8 cellular contexts compared by ENCODE assay signal in genomic region chr20:63775096-63775978, GRCh38. TPM values are rescaled to one million over a fixed set of nuclear protein-coding genes. Genes with fewer than 3 reads are reported as not detected.
A peak's percentile ranks its signal among the peaks of the same experiment; 100 is the strongest.
DNase-seq lines count a peak whose midpoint lies in the region; ATAC-seq and TF ChIP-seq lines count a peak whose summit lies in the region.

No MANE protein-coding gene starts in this region.

- H3K27me3 ChIP-seq in body of pancreas (no peaks in the 10 kb centered on the region), iPS-20b (ENCODE audit: insufficient read depth, low read length) (no peaks in the 10 kb centered on the region)

- H3K27ac ChIP-seq in body of pancreas: no peak overlapping the region
- no peak overlapping the region for H3K27ac ChIP-seq in iPS-20b (ENCODE audit: low read length)

- no peak for TF ChIP-seq POLR2A in body of pancreas (IDR thresholded peaks at IDR 0.05)

- H3K36me3 ChIP-seq in body of pancreas (replicated peaks in 1 of 2; ENCODE audit: insufficient read depth in 1 of 2, low read depth in 2 of 2) (no peaks in the 10 kb centered on the region), iPS-20b (ENCODE audit: insufficient read depth, low read depth, low read length) (no peaks in the 10 kb centered on the region)

- peak; percentile 79 for DNase-seq in 8988T
- DNase-seq in HFF-Myc (ENCODE audit: extremely low read depth, low read depth): no peak
- peak in 2 of 4 donors; percentile 29 to 39 for DNase-seq in body of pancreas
- DNase-seq in stimulated activated naive CD8-positive, alpha-beta T cell treated with anti-CD3 and anti-CD28 coated beads, Interleukin-15, Interleukin-2, amounts not matched to agents 100 U/mL and 50 U/mL, for 24 hours: peak; percentile 58
- DNase-seq in NCI-H2029 (lab: John Stamatoyannopoulos, UW): no peak
- no peak for DNase-seq in NCI-H226
- no peak for DNase-seq in HT-29 (ENCODE audit: low spot score)

- ATAC-seq in body of pancreas: no peak
- ATAC-seq in stimulated activated naive CD8-positive, alpha-beta T cell treated with anti-CD3 and anti-CD28 coated beads, Interleukin-15, Interleukin-2, amounts not matched to agents 100 U/mL and 50 U/mL, for 24 hours: no peak

- TF ChIP-seq CTCF in HFF-Myc (IDR thresholded peaks at IDR 0.05; ENCODE audit: low read depth, low read length, missing control alignments) (peak; percentile 82), body of pancreas (IDR thresholded peaks at IDR 0.05) (peak; percentile 10 to 49 (median 41))

- H3K9me3 ChIP-seq in body of pancreas (no peaks in the 10 kb centered on the region), iPS-20b (ENCODE audit: insufficient read depth, low read depth, low read length) (no peaks in the 10 kb centered on the region)

- H3K4me3 ChIP-seq in HFF-Myc (replicated peaks; ENCODE audit: low read depth, low read length): peak overlapping the region; percentile 23; the same call in 1 of the 2 replicates
- no peak overlapping the region for H3K4me3 ChIP-seq in body of pancreas
- peak overlapping the region; percentile 74 for H3K4me3 ChIP-seq in iPS-20b (ENCODE audit: low read length)

- intact Hi-C loops in body of pancreas (cut with DNase I): no loop called here

- H3K4me1 ChIP-seq in body of pancreas (no peaks in the 10 kb centered on the region), iPS-20b (ENCODE audit: insufficient read depth, low read length) (no peaks in the 10 kb centered on the region; the same call in none of the 2 replicates)

- H3K9ac ChIP-seq in iPS-20b (ENCODE audit: low read depth, low read length): peak overlapping the region; percentile 67; the same call in 1 of the 2 replicates

- WGBS in body of pancreas, 2 donors: 44 to 45% methylated on average over 16 to 57 of the region's 67 CpGs

RNA-seq across cellular contexts. Expression of gene SLC2A4RG, which starts 35.8 kb away (rescaled TPM):
- total RNA-seq in body of pancreas: 10 to 100 TPM; 30.9 to 69.5 TPM
- total RNA-seq in HT-29 (2014; rRNA removed; shearing (Covaris generic)): 200 and 229 TPM in 2 replicates

RNA-seq across cellular contexts. Expression of gene LIME1, which starts 38.9 kb away (rescaled TPM):
- 10 to 100 TPM in 1 of 2 donors, 1 to 10 TPM in 1; 4.9 to 14.0 TPM for total RNA-seq in body of pancreas
- 267 and 295 TPM in 2 replicates for total RNA-seq in HT-29 (2014; rRNA removed; shearing (Covaris generic))

RNA-seq across cellular contexts. Expression of gene ZBTB46, which starts 55.7 kb away (rescaled TPM):
- total RNA-seq in body of pancreas: 1 to 10 TPM; 4.3 to 5.4 TPM
- 3.3 and 5.3 TPM in 2 replicates for total RNA-seq in HT-29 (2014; rRNA removed; shearing (Covaris generic))

Comparison
In these comparisons a context has a peak if more than half of its experiments do, and no peak if none do; other contexts are left out.
1. DNase-seq: peak in 8988T (single experiment) and stimulated activated naive CD8-positive, alpha-beta T cell treated with anti-CD3 and anti-CD28 coated beads, Interleukin-15, Interleukin-2, amounts not matched to agents 100 U/mL and 50 U/mL, for 24 hours (single experiment); none in HFF-Myc (single experiment), NCI-H2029 (single experiment), NCI-H226 (single experiment) and HT-29 (single experiment).
2. H3K4me3 ChIP-seq: peak in HFF-Myc (single experiment) and iPS-20b (single experiment); none in body of pancreas (0 of 2).
3. RNA of gene LIME1, which starts 38.9 kb away (total RNA-seq): 267 to 295 TPM in HT-29; 4.9 to 14.0 TPM in body of pancreas; every median in the first group is over 10 times any median in the second.